In the genomic region with DNA sequence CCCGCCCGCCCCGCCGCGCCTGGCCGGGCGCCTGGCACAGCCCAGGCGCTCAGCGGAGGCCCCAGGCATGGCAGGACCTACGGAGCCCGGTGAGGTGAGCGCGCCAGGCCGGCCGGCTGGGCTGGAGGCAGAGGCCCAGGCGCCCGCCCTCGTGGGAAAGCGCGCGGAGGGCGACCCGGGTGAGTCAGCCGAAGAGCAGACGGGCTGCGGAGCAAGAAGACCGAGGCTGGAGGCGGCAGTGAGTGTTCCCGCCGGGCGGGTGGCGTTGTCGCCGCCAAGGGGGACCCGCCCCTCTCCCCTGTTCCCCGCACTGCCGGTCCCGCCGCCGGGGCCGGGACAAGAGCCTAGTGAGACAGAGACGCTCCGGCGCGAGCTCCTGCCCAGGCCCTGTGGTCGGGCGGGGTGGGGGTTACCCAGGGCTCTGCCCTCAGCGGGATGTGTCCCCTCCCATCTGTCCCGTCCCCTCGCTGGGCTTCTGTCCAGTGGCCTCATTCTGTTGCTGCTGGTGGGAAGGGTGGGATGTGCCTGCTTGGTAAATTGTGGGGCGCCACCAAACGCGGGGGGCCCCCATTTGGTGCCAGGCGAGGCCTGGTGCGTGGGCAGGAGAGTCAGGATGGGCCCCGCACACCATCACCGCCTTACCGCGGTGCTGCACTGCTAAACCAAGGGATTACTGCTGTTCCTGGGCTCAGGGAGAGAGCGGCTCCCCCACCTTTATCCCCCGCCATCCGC, we compare ENCODE assay signal across 8 cellular contexts. TPM values are rescaled to one million over a fixed set of nuclear protein-coding genes. Genes with fewer than 3 reads are reported as not detected.
A peak's percentile ranks its signal among the peaks of the same experiment; 100 is the strongest.
DNase-seq lines count a peak whose midpoint lies in the region; ATAC-seq and TF ChIP-seq lines count a peak whose summit lies in the region.

No MANE protein-coding gene starts in this region.

- H2AFZ ChIP-seq in MM.1S (ENCODE audit: low read length) = no peak overlapping the region

- ATAC-seq in omental fat pad (ENCODE audit: low FRiP score) = peak; percentile 83
- ATAC-seq in HG02798 (IDR thresholded peaks at IDR 0.05; ENCODE audit: poor library complexity, unreplicated experiment) = no peak

- H4K20me1 ChIP-seq in MM.1S (ENCODE audit: insufficient read depth, low read length) = no peaks in the 10 kb centered on the region

- DNase-seq in activated CD4-positive, alpha-beta T cell treated with anti-CD3 and anti-CD28 coated beads for 1 hour = peak; percentile 29
- DNase-seq in activated CD4-positive, alpha-beta T cell treated with anti-CD3 and anti-CD28 coated beads, Interleukin-2, amount 10 ng/mL, durations not matched to agents 7 days and 5 days = no peak
- peak; percentile 48 for DNase-seq in activated T-cell treated with anti-CD3 and anti-CD28 coated beads, Interleukin-2, amount 50 U/mL, for 1 hour
- peak; percentile 30 for DNase-seq in germinal center (ENCODE audit: low spot score)
- DNase-seq in omental fat pad (ENCODE audit: low spot score) = peak; percentile 44
- DNase-seq in type B pancreatic cell (ENCODE audit: extremely low spot score, unreplicated experiment) = no peak
- no peak for DNase-seq in MM.1S

- no peak overlapping the region for H3K27ac Mint-ChIP-seq in activated CD4-positive, alpha-beta T cell treated with anti-CD3 and anti-CD28 coated beads, Interleukin-2, amount 10 ng/mL, durations not matched to agents 7 days and 5 days
- no peak overlapping the region for H3K27ac Mint-ChIP-seq in type B pancreatic cell

- no peaks in the 10 kb centered on the region for H3F3A ChIP-seq in MM.1S (ENCODE audit: insufficient read depth, low read length)

- H3K9me2 ChIP-seq in MM.1S (replicated peaks; ENCODE audit: insufficient read depth, low read length) = no peaks in the 10 kb centered on the region

- TF ChIP-seq CTCF in omental fat pad (IDR thresholded peaks at IDR 0.05) (no peak), type B pancreatic cell (conservative IDR thresholded peaks at IDR 0.05) (no peak), MM.1S (IDR thresholded peaks at IDR 0.05; ENCODE audit: low read length) (no peak)

- H3K4me3 ChIP-seq in MM.1S (ENCODE audit: low read length) = no peak overlapping the region

- peaks cover 3% of the 10 kb centered on the region; the same call in 1 of the 2 replicates for H3K4me1 ChIP-seq in MM.1S (ENCODE audit: low read length)

- H3K27ac ChIP-seq in MM.1S (ENCODE audit: low read length) = no peak overlapping the region

- H3K4me2 ChIP-seq in MM.1S (ENCODE audit: low read depth, low read length) = no peak overlapping the region

- H3K36me3 ChIP-seq in MM.1S (replicated peaks; ENCODE audit: insufficient read depth, low read length) = no peaks in the 10 kb centered on the region

- H3K27me3 Mint-ChIP-seq in activated CD4-positive, alpha-beta T cell treated with anti-CD3 and anti-CD28 coated beads, Interleukin-2, amount 10 ng/mL, durations not matched to agents 7 days and 5 days = peaks cover 56% of the 10 kb centered on the region
- H3K27me3 Mint-ChIP-seq in type B pancreatic cell = peaks cover 59% of the 10 kb centered on the region

- H3K9me3 ChIP-seq in MM.1S (replicated peaks; ENCODE audit: insufficient read depth, low read length) = no peaks in the 10 kb centered on the region

- H3K4me3 Mint-ChIP-seq in activated CD4-positive, alpha-beta T cell treated with anti-CD3 and anti-CD28 coated beads, Interleukin-2, amount 10 ng/mL, durations not matched to agents 7 days and 5 days = no peak overlapping the region
- peak overlapping the region; percentile 62 for H3K4me3 Mint-ChIP-seq in type B pancreatic cell

- POLR2A ChIA-PET in activated CD4-positive, alpha-beta T cell treated with anti-CD3 and anti-CD28 coated beads, Interleukin-2, amount 10 ng/mL, durations not matched to agents 7 days and 5 days (lab: Charles Lee) = no interaction called here

- H3K4me1 Mint-ChIP-seq in activated CD4-positive, alpha-beta T cell treated with anti-CD3 and anti-CD28 coated beads, Interleukin-2, amount 10 ng/mL, durations not matched to agents 7 days and 5 days = peaks cover 2% of the 10 kb centered on the region
- peaks cover 10% of the 10 kb centered on the region for H3K4me1 Mint-ChIP-seq in type B pancreatic cell (ENCODE audit: unreplicated experiment)

- H3K9ac ChIP-seq in MM.1S (ENCODE audit: low read length) = no peak overlapping the region

- no peaks in the 10 kb centered on the region for H3K9me3 Mint-ChIP-seq in activated CD4-positive, alpha-beta T cell treated with anti-CD3 and anti-CD28 coated beads, Interleukin-2, amount 10 ng/mL, durations not matched to agents 7 days and 5 days
- H3K9me3 Mint-ChIP-seq in type B pancreatic cell = no peaks in the 10 kb centered on the region

- H3K27me3 ChIP-seq in MM.1S (replicated peaks; ENCODE audit: insufficient read depth, low read length) = no peaks in the 10 kb centered on the region

- no peaks in the 10 kb centered on the region for H3K36me3 Mint-ChIP-seq in activated CD4-positive, alpha-beta T cell treated with anti-CD3 and anti-CD28 coated beads, Interleukin-2, amount 10 ng/mL, durations not matched to agents 7 days and 5 days (ENCODE audit: low read depth)
- no peaks in the 10 kb centered on the region for H3K36me3 Mint-ChIP-seq in type B pancreatic cell

- CTCF ChIA-PET in activated CD4-positive, alpha-beta T cell treated with anti-CD3 and anti-CD28 coated beads, Interleukin-2, amount 10 ng/mL, durations not matched to agents 7 days and 5 days (lab: Charles Lee) = no interaction called here

- H3K79me2 ChIP-seq in MM.1S (ENCODE audit: low read length) = no peaks in the 10 kb centered on the region

RNA-seq across cellular contexts. Expression of gene NODAL, which starts 17.0 kb away (rescaled TPM):
- total RNA-seq in activated CD4-positive, alpha-beta T cell treated with anti-CD3 and anti-CD28 coated beads, Interleukin-2, amount 10 ng/mL, durations not matched to agents 7 days and 5 days = not detected
- total RNA-seq in omental fat pad (not detected), type B pancreatic cell (ENCODE audit: low replicate concordance) (not detected in 2 replicates)

RNA-seq across cellular contexts. Expression of gene PALD1, which starts 20.1 kb away (rescaled TPM):
- total RNA-seq in activated CD4-positive, alpha-beta T cell treated with anti-CD3 and anti-CD28 coated beads, Interleukin-2, amount 10 ng/mL, durations not matched to agents 7 days and 5 days = 1 to 10 TPM; 1.2 to 1.5 TPM
- 10 to 100 TPM in 2 of 4 donors, 1 to 10 TPM in 2; 3.3 to 12.1 (median 8.0) TPM for total RNA-seq in omental fat pad
- 0.43 and 9.6 TPM in 2 replicates for total RNA-seq in type B pancreatic cell (ENCODE audit: low replicate concordance)

RNA-seq across cellular contexts. Expression of gene EIF4EBP2, which starts 54.5 kb away (rescaled TPM):
- total RNA-seq in activated CD4-positive, alpha-beta T cell treated with anti-CD3 and anti-CD28 coated beads, Interleukin-2, amount 10 ng/mL, durations not matched to agents 7 days and 5 days = 10 to 100 TPM; 56.1 to 68.7 TPM
- total RNA-seq in omental fat pad (100 to 1,000 TPM; 104 to 195 (median 141) TPM), type B pancreatic cell (ENCODE audit: low replicate concordance) (80.4 and 100 TPM in 2 replicates)

Comparison
In these comparisons a context has a peak if more than half of its experiments do, and no peak if none do; other contexts are left out.
1. DNase-seq: peak in activated CD4-positive, alpha-beta T cell treated with anti-CD3 and anti-CD28 coated beads for 1 hour (single experiment), activated T-cell treated with anti-CD3 and anti-CD28 coated beads, Interleukin-2, amount 50 U/mL, for 1 hour (single experiment), germinal center (single experiment) and omental fat pad (single experiment); none in activated CD4-positive, alpha-beta T cell treated with anti-CD3 and anti-CD28 coated beads, Interleukin-2, amount 10 ng/mL, durations not matched to agents 7 days and 5 days (single experiment), type B pancreatic cell (single experiment) and MM.1S (single experiment).